Comparison of ENCODE assay signal across 8 cellular contexts in genomic region chr17:879546-879945, GRCh38.
DNase-seq lines count a peak whose midpoint lies in the region; ATAC-seq, FAIRE-seq and TF ChIP-seq lines count a peak whose summit lies in the region.

No MANE protein-coding gene starts in this region.

- no peaks in the 10 kb centered on the region for H3K27me3 ChIP-seq in mammary epithelial cell (ENCODE audit: insufficient read depth, low read length)

- H3K4me1 ChIP-seq in mammary epithelial cell (ENCODE audit: insufficient read depth, low read length): peaks cover 25% of the 10 kb centered on the region
- H3K4me1 ChIP-seq in kidney (ENCODE audit: control insufficient read depth in 1 of 2, insufficient read depth in 1 of 2, low read depth in 1 of 2, low read length in 2 of 2): peaks cover 0 to 6% of the 10 kb centered on the region in 2 donors

- WGBS in mammary epithelial cell (ENCODE audit: low coverage, missing lambda C conversion rate): 2% methylated on average over 9 of the region's 16 CpGs

- H3K27ac ChIP-seq in mammary epithelial cell (ENCODE audit: insufficient read depth, low read depth, low read length) (peak overlapping the region; percentile 72), kidney (ENCODE audit: low read depth in 2 of 2, low read length in 2 of 2) (peak overlapping the region; percentile 32 to 71)

- peak overlapping the region; percentile 66 for H3K4me2 ChIP-seq in mammary epithelial cell (ENCODE audit: insufficient read depth, low read depth, low read length)

- CTCF ChIA-PET in mammary epithelial cell (lab: Charles Lee; ENCODE audit: low non-redundant PET): interaction anchor here (0.6 to 1.1 kb wide), 8 partner anchors 11 to 157 kb away, joined by 3 to 14 read pairs (median 3); partner anchors contain the start of gene NXN

- no peaks in the 10 kb centered on the region for H4K20me1 ChIP-seq in mammary epithelial cell (ENCODE audit: insufficient read depth, low read length)

- intact Hi-C loops in mammary epithelial cell (cut with micrococcal nuclease): loop anchor here (1.0 kb wide), 5 partner anchors 25 to 99 kb away; no protein-coding TSS in a partner anchor
- intact Hi-C loops in kidney (cut with DNase I): loop anchor here (10.0 kb wide), 1 partner anchor 105 kb away; no protein-coding TSS in a partner anchor

- DNase-seq in DMS 273 treated with DMSO at 0.1 percent for 48 hours (lab: John Stamatoyannopoulos, UW) (peak; percentile 68), M059J (ENCODE audit: low read depth) (peak; percentile 92), UCSD-AML1 (lab: John Stamatoyannopoulos, UW; ENCODE audit: unreplicated experiment) (peak; percentile 69), mammary epithelial cell (peak; percentile 91), kidney (peak; percentile 87)
- DNase-seq in stimulated activated CD4-positive, alpha-beta T cell treated with anti-CD3 and anti-CD28 coated beads, Interleukin-1b, Interleukin-23, amount 100 ng/mL, for 48 hours: peak; percentile 69

- no peak for FAIRE-seq in kidney (lab: Jason Lieb, UNC)

- peak; percentile 54 to 65 for TF ChIP-seq CTCF in mammary epithelial cell (conservative IDR thresholded peaks at IDR 0.05 in 1 of 2, IDR thresholded peaks at IDR 0.05 in 1 of 2; ENCODE audit: extremely low read depth in 1 of 2, insufficient read depth in 1 of 2, low read depth in 1 of 2, low read length in 2 of 2)
- peak; percentile 50 for TF ChIP-seq CTCF in kidney (IDR thresholded peaks at IDR 0.05; ENCODE audit: borderline replicate concordance, extremely low read depth, insufficient read depth)

- in situ Hi-C loops in mammary epithelial cell (cut with MboI; ENCODE audit: low sequenced_read_pairs in 2 of 2): loop anchor here in 1 of 2 donors (10.0 kb wide), 1 partner anchor 95 kb away; the partner anchor contains the start of gene NXN

- H3K4me3 ChIP-seq in mammary epithelial cell (replicated peaks in 1 of 3; ENCODE audit: insufficient read depth in 1 of 3, low read depth in 2 of 3, low read length in 3 of 3): no peak overlapping the region
- H3K4me3 ChIP-seq in kidney (ENCODE audit: low read length in 2 of 2): no peak overlapping the region

- H3K36me3 ChIP-seq in mammary epithelial cell (ENCODE audit: insufficient read depth, low read length) (no peaks in the 10 kb centered on the region), kidney (ENCODE audit: control insufficient read depth in 1 of 2, insufficient read depth in 2 of 2, low read length in 2 of 2) (no peaks in the 10 kb centered on the region)

- dilution Hi-C loops in mammary epithelial cell (cut with HindIII; ENCODE audit: low sequenced_read_pairs): no loop called here

- H2AFZ ChIP-seq in mammary epithelial cell (ENCODE audit: low read depth, low read length): peak overlapping the region; percentile 29

- BruUV-seq in mammary epithelial cell (replicated peaks; lab: Mats Ljungman, UMichigan): no TSS peak

- H3K9me3 ChIP-seq in mammary epithelial cell (replicated peaks; ENCODE audit: insufficient read depth, low read length): no peaks in the 10 kb centered on the region
- no peaks in the 10 kb centered on the region for H3K9me3 ChIP-seq in kidney (ENCODE audit: control insufficient read depth in 1 of 2, low read length in 2 of 2)

- H3K9ac ChIP-seq in mammary epithelial cell (ENCODE audit: insufficient read depth, low read length) (peak overlapping the region; percentile 62), kidney (ENCODE audit: low read length in 2 of 2) (no peak overlapping the region)

- H3K79me2 ChIP-seq in mammary epithelial cell (ENCODE audit: insufficient read depth, low read length): peaks cover 86% of the 10 kb centered on the region

- ATAC-seq in HG03135 (IDR thresholded peaks at IDR 0.05; ENCODE audit: unreplicated experiment) (no peak), GM21390 (IDR thresholded peaks at IDR 0.05; ENCODE audit: unreplicated experiment) (no peak)
